1 cellular context compared by ENCODE assay signal in genomic region chr2:17892726-17893534, GRCh38.
TF ChIP-seq lines count a peak whose summit lies in the region.

No MANE protein-coding gene starts in this region.

TF ChIP-seq in HCT116, 20 proteins besides CTCF, POLR2A, EP300 and RAD21 (continued from another document):
- no peak for TF ChIP-seq ZBTB33 (IDR thresholded peaks at IDR 0.05; ENCODE audit: extremely low read depth, insufficient replicate concordance, low read length)
- no peak for TF ChIP-seq ELF1 (IDR thresholded peaks at IDR 0.05; ENCODE audit: borderline replicate concordance, low read depth)
- TF ChIP-seq EZH2 (IDR thresholded peaks at IDR 0.05), result no peak
- TF ChIP-seq YY1 (IDR thresholded peaks at IDR 0.05; ENCODE audit: extremely low read depth, insufficient replicate concordance, low read depth, low read length), result no peak
